ENCODE assay signal across 1 cellular context in genomic region chr13:39536906-39537305, GRCh38.
TF ChIP-seq lines count a peak whose summit lies in the region.

No MANE protein-coding gene starts in this region.

TF ChIP-seq in neural cell, 6 proteins besides CTCF, POLR2A, EP300 and RAD21 (continued from another document):
- TF ChIP-seq SMC3 (conservative IDR thresholded peaks at IDR 0.05; ENCODE audit: poor library complexity) (no peak), REST (IDR thresholded peaks at IDR 0.05; ENCODE audit: borderline replicate concordance) (no peak), TAF1 (IDR thresholded peaks at IDR 0.05; ENCODE audit: low read depth) (no peak), EZH2 (IDR thresholded peaks at IDR 0.05; ENCODE audit: borderline replicate concordance, insufficient read depth, low read length, poor library complexity, severe bottlenecking) (no peak)
